Comparison of ENCODE assay signal across 11 cellular contexts in the genomic region with DNA sequence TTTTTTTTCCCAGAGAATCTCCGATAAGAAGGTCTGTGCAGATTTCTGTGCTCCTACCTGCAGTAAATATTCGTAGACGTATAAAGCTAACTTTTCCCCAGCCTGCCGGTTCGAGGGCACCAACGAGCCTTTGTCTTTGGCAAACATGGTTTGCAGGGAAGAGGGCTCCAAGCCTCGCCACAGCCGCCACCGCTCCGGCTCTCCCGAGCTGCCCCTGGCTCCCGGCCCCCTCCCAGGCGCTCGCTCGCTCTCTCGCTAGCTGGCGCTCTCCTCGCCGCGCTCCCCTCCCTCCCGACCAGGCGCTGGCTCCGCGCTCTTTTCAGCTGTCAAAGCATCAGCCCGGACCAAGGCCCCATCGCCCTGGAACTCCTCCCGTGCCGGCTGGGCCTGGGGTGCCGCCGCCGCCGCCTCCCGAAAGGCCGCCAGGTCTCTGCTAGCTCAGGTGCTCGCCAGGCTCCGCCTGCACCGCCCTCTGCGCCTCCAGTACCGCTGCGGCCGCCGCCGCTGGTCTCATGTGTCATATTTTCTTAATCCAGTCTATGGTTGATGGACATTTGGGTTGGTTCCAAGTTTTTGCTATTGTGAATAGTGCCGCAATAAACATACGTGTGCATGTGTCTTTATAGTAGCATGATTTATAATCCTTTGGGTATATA. TPM values are rescaled to one million over a fixed set of nuclear protein-coding genes. Genes with fewer than 3 reads are reported as not detected.
"Had no signal": no experiment of that assay in that cellular context is flagged by ENCODE, and none has a peak within 500 bp of the region (broad histone marks: within the 10 kb centered on the region; RNA-seq: fewer than 3 reads in every experiment).

No MANE protein-coding gene starts in this region.

RNA-seq across cellular contexts. Expression of gene OR11H12, which starts 45.3 kb away (rescaled TPM):
- total RNA-seq: OCI-LY7, PC-3, PC-9, Peyer's patch, Right ventricle myocardium inferior, Right ventricle myocardium superior, SJCRH30, SJSA1, SK-MEL-5, T-cell had no signal
- polyA plus RNA-seq: SK-N-SH had no signal
